2 cellular contexts compared by ENCODE assay signal in the genomic region with DNA sequence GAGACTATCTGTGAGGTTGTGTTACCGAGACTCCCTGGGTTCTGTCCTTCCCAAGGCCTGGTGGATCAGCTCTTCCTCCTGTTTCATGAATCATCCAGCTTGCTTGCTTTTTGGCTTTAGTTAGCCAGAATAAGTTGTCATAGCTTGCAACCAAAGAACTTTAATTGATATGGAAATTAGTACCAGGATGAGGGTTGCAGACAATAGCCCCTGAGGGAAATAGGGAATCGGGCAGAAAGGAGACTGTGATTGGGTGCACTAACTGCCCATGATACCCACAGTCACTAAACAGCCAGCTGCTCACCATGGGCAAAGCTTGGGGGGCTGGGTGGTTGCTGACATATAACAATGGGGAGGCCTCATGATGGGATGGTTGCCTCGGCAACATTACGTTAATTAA.
TF ChIP-seq lines count a peak whose summit lies in the region.

No MANE protein-coding gene starts in this region.

TF ChIP-seq in HEK293, 187 proteins besides CTCF, POLR2A, EP300 and RAD21:
- TF ChIP-seq ZNF707 (tag by site-specific recombination; IDR thresholded peaks at IDR 0.05): peak; percentile 77
- TF ChIP-seq ZEB2 (tag by site-specific recombination; IDR thresholded peaks at IDR 0.05): no peak
- TF ChIP-seq ZBTB8A (tag by site-specific recombination; IDR thresholded peaks at IDR 0.05): no peak

TF ChIP-seq in K562, 482 proteins besides CTCF, POLR2A, EP300 and RAD21:
- TF ChIP-seq THAP7 (CRISPR knock-in tag; IDR thresholded peaks at IDR 0.05): no peak
- no peak for TF ChIP-seq ZZZ3 (IDR thresholded peaks at IDR 0.05)
- no peak for TF ChIP-seq GTF2B (IDR thresholded peaks at IDR 0.05; ENCODE audit: extremely low read depth, insufficient read length)
- no peak for TF ChIP-seq POLR3G (IDR thresholded peaks at IDR 0.05; ENCODE audit: extremely low read depth, insufficient read length, insufficient replicate concordance)
- TF ChIP-seq ZNF707 (CRISPR knock-in tag; conservative IDR thresholded peaks at IDR 0.05): peak; percentile 66
- TF ChIP-seq C11orf30 (IDR thresholded peaks at IDR 0.05; ENCODE audit: low read depth): no peak
- no peak for TF ChIP-seq IRF2 (CRISPR knock-in tag; IDR thresholded peaks at IDR 0.05)
- TF ChIP-seq MAFF (IDR thresholded peaks at IDR 0.05; ENCODE audit: low read length): no peak
